In the genomic region with DNA sequence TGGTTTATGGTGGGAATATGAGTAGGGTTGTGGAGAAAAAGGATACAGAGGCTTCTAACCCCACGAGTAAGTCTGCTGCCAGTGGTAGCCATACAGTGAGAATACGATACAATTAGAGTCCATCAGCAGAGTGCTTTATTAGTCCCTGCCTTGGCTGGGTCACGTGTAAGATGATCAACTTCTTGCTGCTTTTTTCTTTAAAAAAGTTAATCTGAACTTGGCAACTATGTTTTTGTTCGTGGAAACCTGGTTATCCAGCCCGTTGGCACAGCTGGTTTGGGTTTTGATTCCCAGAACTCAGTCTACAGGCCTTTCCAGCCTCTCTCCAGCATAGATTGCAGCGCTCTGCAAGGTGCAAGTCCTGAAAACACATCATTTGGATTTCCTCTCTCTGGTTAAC, we compare ENCODE assay signal across 2 cellular contexts.
TF ChIP-seq lines count a peak whose summit lies in the region.

No MANE protein-coding gene starts in this region.

TF ChIP-seq in GM23338, 12 proteins besides CTCF, POLR2A, EP300 and RAD21 (continues in another document):
- TF ChIP-seq POLR2AphosphoS5 (IDR thresholded peaks at IDR 0.05; ENCODE audit: low read depth) (no peak), ZNF114 (CRISPR knock-in tag; IDR thresholded peaks at IDR 0.05) (no peak), EZH2phosphoT487 (IDR thresholded peaks at IDR 0.05; ENCODE audit: unreplicated experiment) (no peak), CREB1 (CRISPR knock-in tag; IDR thresholded peaks at IDR 0.05; ENCODE audit: low read depth) (no peak), EZH2 (IDR thresholded peaks at IDR 0.05; ENCODE audit: low read depth, unreplicated experiment) (no peak), STAT1 (IDR thresholded peaks at IDR 0.05; ENCODE audit: unreplicated experiment) (no peak), ZNF331 (CRISPR knock-in tag; IDR thresholded peaks at IDR 0.05; ENCODE audit: low read depth) (no peak), JUNB (IDR thresholded peaks at IDR 0.05; ENCODE audit: unreplicated experiment) (no peak), NANOG (IDR thresholded peaks at IDR 0.05; ENCODE audit: borderline replicate concordance) (no peak)
- TF ChIP-seq, protein P1, sequence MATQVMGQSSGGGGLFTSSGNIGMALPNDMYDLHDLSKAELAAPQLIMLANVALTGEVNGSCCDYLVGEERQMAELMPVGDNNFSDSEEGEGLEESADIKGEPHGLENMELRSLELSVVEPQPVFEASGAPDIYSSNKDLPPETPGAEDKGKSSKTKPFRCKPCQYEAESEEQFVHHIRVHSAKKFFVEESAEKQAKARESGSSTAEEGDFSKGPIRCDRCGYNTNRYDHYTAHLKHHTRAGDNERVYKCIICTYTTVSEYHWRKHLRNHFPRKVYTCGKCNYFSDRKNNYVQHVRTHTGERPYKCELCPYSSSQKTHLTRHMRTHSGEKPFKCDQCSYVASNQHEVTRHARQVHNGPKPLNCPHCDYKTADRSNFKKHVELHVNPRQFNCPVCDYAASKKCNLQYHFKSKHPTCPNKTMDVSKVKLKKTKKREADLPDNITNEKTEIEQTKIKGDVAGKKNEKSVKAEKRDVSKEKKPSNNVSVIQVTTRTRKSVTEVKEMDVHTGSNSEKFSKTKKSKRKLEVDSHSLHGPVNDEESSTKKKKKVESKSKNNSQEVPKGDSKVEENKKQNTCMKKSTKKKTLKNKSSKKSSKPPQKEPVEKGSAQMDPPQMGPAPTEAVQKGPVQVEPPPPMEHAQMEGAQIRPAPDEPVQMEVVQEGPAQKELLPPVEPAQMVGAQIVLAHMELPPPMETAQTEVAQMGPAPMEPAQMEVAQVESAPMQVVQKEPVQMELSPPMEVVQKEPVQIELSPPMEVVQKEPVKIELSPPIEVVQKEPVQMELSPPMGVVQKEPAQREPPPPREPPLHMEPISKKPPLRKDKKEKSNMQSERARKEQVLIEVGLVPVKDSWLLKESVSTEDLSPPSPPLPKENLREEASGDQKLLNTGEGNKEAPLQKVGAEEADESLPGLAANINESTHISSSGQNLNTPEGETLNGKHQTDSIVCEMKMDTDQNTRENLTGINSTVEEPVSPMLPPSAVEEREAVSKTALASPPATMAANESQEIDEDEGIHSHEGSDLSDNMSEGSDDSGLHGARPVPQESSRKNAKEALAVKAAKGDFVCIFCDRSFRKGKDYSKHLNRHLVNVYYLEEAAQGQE (IDR thresholded peaks at IDR 0.05; ENCODE audit: unreplicated experiment): no peak
- TF ChIP-seq, protein P2, sequence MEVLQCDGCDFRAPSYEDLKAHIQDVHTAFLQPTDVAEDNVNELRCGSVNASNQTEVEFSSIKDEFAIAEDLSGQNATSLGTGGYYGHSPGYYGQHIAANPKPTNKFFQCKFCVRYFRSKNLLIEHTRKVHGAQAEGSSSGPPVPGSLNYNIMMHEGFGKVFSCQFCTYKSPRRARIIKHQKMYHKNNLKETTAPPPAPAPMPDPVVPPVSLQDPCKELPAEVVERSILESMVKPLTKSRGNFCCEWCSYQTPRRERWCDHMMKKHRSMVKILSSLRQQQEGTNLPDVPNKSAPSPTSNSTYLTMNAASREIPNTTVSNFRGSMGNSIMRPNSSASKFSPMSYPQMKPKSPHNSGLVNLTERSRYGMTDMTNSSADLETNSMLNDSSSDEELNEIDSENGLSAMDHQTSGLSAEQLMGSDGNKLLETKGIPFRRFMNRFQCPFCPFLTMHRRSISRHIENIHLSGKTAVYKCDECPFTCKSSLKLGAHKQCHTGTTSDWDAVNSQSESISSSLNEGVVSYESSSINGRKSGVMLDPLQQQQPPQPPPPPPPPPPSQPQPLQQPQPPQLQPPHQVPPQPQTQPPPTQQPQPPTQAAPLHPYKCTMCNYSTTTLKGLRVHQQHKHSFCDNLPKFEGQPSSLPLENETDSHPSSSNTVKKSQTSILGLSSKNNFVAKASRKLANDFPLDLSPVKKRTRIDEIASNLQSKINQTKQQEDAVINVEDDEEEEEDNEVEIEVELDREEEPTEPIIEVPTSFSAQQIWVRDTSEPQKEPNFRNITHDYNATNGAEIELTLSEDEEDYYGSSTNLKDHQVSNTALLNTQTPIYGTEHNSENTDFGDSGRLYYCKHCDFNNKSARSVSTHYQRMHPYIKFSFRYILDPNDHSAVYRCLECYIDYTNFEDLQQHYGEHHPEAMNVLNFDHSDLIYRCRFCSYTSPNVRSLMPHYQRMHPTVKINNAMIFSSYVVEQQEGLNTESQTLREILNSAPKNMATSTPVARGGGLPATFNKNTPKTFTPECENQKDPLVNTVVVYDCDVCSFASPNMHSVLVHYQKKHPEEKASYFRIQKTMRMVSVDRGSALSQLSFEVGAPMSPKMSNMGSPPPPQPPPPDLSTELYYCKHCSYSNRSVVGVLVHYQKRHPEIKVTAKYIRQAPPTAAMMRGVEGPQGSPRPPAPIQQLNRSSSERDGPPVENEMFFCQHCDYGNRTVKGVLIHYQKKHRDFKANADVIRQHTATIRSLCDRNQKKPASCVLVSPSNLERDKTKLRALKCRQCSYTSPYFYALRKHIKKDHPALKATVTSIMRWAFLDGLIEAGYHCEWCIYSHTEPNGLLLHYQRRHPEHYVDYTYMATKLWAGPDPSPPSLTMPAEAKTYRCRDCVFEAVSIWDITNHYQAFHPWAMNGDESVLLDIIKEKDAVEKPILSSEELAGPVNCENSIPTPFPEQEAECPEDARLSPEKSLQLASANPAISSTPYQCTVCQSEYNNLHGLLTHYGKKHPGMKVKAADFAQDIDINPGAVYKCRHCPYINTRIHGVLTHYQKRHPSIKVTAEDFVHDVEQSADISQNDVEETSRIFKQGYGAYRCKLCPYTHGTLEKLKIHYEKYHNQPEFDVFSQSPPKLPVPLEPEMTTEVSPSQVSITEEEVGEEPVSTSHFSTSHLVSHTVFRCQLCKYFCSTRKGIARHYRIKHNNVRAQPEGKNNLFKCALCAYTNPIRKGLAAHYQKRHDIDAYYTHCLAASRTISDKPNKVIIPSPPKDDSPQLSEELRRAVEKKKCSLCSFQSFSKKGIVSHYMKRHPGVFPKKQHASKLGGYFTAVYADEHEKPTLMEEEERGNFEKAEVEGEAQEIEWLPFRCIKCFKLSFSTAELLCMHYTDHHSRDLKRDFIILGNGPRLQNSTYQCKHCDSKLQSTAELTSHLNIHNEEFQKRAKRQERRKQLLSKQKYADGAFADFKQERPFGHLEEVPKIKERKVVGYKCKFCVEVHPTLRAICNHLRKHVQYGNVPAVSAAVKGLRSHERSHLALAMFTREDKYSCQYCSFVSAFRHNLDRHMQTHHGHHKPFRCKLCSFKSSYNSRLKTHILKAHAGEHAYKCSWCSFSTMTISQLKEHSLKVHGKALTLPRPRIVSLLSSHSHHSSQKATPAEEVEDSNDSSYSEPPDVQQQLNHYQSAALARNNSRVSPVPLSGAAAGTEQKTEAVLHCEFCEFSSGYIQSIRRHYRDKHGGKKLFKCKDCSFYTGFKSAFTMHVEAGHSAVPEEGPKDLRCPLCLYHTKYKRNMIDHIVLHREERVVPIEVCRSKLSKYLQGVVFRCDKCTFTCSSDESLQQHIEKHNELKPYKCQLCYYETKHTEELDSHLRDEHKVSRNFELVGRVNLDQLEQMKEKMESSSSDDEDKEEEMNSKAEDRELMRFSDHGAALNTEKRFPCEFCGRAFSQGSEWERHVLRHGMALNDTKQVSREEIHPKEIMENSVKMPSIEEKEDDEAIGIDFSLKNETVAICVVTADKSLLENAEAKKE (CRISPR knock-in tag; IDR thresholded peaks at IDR 0.05): no peak

TF ChIP-seq in H1, 55 proteins besides CTCF, POLR2A, EP300 and RAD21:
- TF ChIP-seq POU5F1 (IDR thresholded peaks at IDR 0.05; ENCODE audit: low read depth, low read length) (no peak), CBX8 (IDR thresholded peaks at IDR 0.05; ENCODE audit: borderline replicate concordance, low read depth, low read length) (no peak), POLR2AphosphoS5 (IDR thresholded peaks at IDR 0.05; ENCODE audit: low read depth, low read length) (no peak), TBP (IDR thresholded peaks at IDR 0.05; ENCODE audit: low read depth, low read length) (no peak), BRCA1 (IDR thresholded peaks at IDR 0.05; ENCODE audit: low read depth, low read length) (no peak)
